Comparison of ENCODE assay signal across 8 cellular contexts in the genomic region with DNA sequence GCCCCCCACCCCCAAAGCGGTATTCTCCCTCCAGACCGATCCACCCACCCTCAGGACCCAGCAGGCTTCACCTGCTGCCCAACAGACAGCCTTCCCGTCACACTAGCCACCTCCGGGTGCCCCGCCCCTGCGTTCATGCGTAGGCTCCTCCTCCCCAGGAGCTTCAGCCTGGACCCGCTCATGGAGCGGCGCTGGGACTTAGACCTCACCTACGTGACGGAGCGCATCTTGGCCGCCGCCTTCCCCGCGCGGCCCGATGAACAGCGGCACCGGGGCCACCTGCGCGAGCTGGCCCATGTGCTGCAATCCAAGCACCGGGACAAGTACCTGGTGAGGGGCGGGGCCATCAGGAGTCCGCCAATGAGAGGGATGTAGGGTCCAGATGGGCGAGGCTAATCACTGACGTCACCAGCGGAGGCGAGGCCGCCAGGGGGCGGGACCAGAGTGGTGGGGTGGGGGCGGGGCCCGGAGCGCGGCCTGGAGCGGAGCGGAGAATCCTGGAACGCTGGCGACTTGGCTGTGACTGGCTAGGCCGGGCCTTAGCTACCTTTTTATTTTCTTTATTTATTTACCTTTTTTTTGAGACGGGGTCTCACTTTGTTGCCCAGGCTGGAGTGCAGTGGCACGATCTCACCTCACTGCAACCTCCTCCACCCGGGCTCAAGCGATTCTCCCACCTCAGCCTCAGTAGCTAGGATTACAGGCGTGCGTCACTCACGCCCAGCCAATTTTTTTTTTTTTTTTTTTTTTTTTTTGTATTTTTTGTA. TPM values are rescaled to one million over a fixed set of nuclear protein-coding genes. Genes with fewer than 3 reads are reported as not detected.
DNase-seq lines count a peak whose midpoint lies in the region; ATAC-seq and TF ChIP-seq lines count a peak whose summit lies in the region.

No MANE protein-coding gene starts in this region.

- peaks cover 9% of the 10 kb centered on the region for H3K4me1 Mint-ChIP-seq in activated T-helper 2 cell treated with anti-CD3 and anti-CD28 coated beads, Interferon-gamma antibody, Interleukin-2, Interleukin-4, amounts not matched to agents 10 μg/mL and 5 μg/mL and 100 μg/mL, durations not matched to agents 14 hours and 24 hours and 36 hours (ENCODE audit: low read depth)
- peaks cover 10 to 18% of the 10 kb centered on the region in 2 donors for H3K4me1 Mint-ChIP-seq in natural killer cell treated with Interleukin-12 subunit alpha and Interleukin-12 subunit beta and Interleukin-15 and Interleukin-18, amount 100 ng/mL, for 72 hours (ENCODE audit: low read depth in 2 of 2)

- peak overlapping the region; percentile 83 for H2AFZ ChIP-seq in PC-3 (ENCODE audit: low read length)

- ATAC-seq in GM21515 (IDR thresholded peaks at IDR 0.05; ENCODE audit: unreplicated experiment) (peak; percentile 88), PC-3 (peak; percentile 59)
- peak; percentile 95 to 96 for ATAC-seq in natural killer cell treated with Interleukin-12 subunit alpha and Interleukin-12 subunit beta and Interleukin-15 and Interleukin-18, amount 100 ng/mL, for 72 hours

- peak overlapping the region; percentile 89 for H3K27ac Mint-ChIP-seq in activated T-helper 2 cell treated with anti-CD3 and anti-CD28 coated beads, Interferon-gamma antibody, Interleukin-2, Interleukin-4, amounts not matched to agents 10 μg/mL and 5 μg/mL and 100 μg/mL, durations not matched to agents 14 hours and 24 hours and 36 hours
- peak overlapping the region; percentile 75 to 89 for H3K27ac Mint-ChIP-seq in natural killer cell treated with Interleukin-12 subunit alpha and Interleukin-12 subunit beta and Interleukin-15 and Interleukin-18, amount 100 ng/mL, for 72 hours

- no peaks in the 10 kb centered on the region for H4K20me1 ChIP-seq in PC-3 (ENCODE audit: low read length)

- H3K4me2 ChIP-seq in PC-3 (ENCODE audit: low read length): peak overlapping the region; percentile 85

- H3K4me3 ChIP-seq in PC-3 (ENCODE audit: low read length): peak overlapping the region; percentile 81
- no peak overlapping the region for H3K4me3 ChIP-seq in fibroblast of pulmonary artery (replicated peaks; ENCODE audit: low read depth, low read length)

- H3K36me3 ChIP-seq in PC-3 (ENCODE audit: low read depth, low read length): no peaks in the 10 kb centered on the region

- BruUV-seq in PC-3 (replicated peaks; lab: Mats Ljungman, UMichigan): no TSS peak

- H3K27me3 ChIP-seq in PC-3 (ENCODE audit: low read length): no peaks in the 10 kb centered on the region

- H3K9me3 ChIP-seq in PC-3 (ENCODE audit: low read length): no peaks in the 10 kb centered on the region

- no peaks in the 10 kb centered on the region for H3K9me3 Mint-ChIP-seq in activated T-helper 2 cell treated with anti-CD3 and anti-CD28 coated beads, Interferon-gamma antibody, Interleukin-2, Interleukin-4, amounts not matched to agents 10 μg/mL and 5 μg/mL and 100 μg/mL, durations not matched to agents 14 hours and 24 hours and 36 hours
- no peaks in the 10 kb centered on the region for H3K9me3 Mint-ChIP-seq in natural killer cell treated with Interleukin-12 subunit alpha and Interleukin-12 subunit beta and Interleukin-15 and Interleukin-18, amount 100 ng/mL, for 72 hours

- H3F3A ChIP-seq in PC-3 (ENCODE audit: low read length, unreplicated experiment): no peaks in the 10 kb centered on the region

- intact Hi-C loops in PC-3 (cut with micrococcal nuclease): no loop called here
- intact Hi-C loops in activated T-helper 2 cell treated with anti-CD3 and anti-CD28 coated beads, Interferon-gamma antibody, Interleukin-2, Interleukin-4, amounts not matched to agents 10 μg/mL and 5 μg/mL and 100 μg/mL, durations not matched to agents 14 hours and 24 hours and 36 hours (cut with micrococcal nuclease): loop anchor here (1.0 kb wide), 2 partner anchors 25 to 48 kb away; partner anchors contain the start of genes EIF4B and SPRYD3

- peak overlapping the region; percentile 97 for H3K4me3 Mint-ChIP-seq in activated T-helper 2 cell treated with anti-CD3 and anti-CD28 coated beads, Interferon-gamma antibody, Interleukin-2, Interleukin-4, amounts not matched to agents 10 μg/mL and 5 μg/mL and 100 μg/mL, durations not matched to agents 14 hours and 24 hours and 36 hours (ENCODE audit: low read depth)
- H3K4me3 Mint-ChIP-seq in natural killer cell treated with Interleukin-12 subunit alpha and Interleukin-12 subunit beta and Interleukin-15 and Interleukin-18, amount 100 ng/mL, for 72 hours: peak overlapping the region; percentile 94

- H3K9ac ChIP-seq in PC-3 (ENCODE audit: low read length): peak overlapping the region; percentile 72

- H3K27ac ChIP-seq in PC-3 (ENCODE audit: low read length): peak overlapping the region; percentile 87

- H3K79me2 ChIP-seq in PC-3 (ENCODE audit: low read length): peaks cover 34% of the 10 kb centered on the region

- H3K27me3 Mint-ChIP-seq in activated T-helper 2 cell treated with anti-CD3 and anti-CD28 coated beads, Interferon-gamma antibody, Interleukin-2, Interleukin-4, amounts not matched to agents 10 μg/mL and 5 μg/mL and 100 μg/mL, durations not matched to agents 14 hours and 24 hours and 36 hours (ENCODE audit: low read depth): no peaks in the 10 kb centered on the region
- H3K27me3 Mint-ChIP-seq in natural killer cell treated with Interleukin-12 subunit alpha and Interleukin-12 subunit beta and Interleukin-15 and Interleukin-18, amount 100 ng/mL, for 72 hours: no peaks in the 10 kb centered on the region

- H3K9me2 ChIP-seq in PC-3 (replicated peaks; ENCODE audit: low read length): no peaks in the 10 kb centered on the region

- no peak for TF ChIP-seq EP300 in Ishikawa (IDR thresholded peaks at IDR 0.05; ENCODE audit: borderline replicate concordance)

- POLR2A ChIA-PET in PC-3 (lab: Charles Lee; ENCODE audit: unreplicated experiment): interaction anchor here (0.7 kb wide), 1 partner anchor 16 kb away, joined by 6 read pairs; no protein-coding TSS in a partner anchor

- no peaks in the 10 kb centered on the region for H3K36me3 Mint-ChIP-seq in activated T-helper 2 cell treated with anti-CD3 and anti-CD28 coated beads, Interferon-gamma antibody, Interleukin-2, Interleukin-4, amounts not matched to agents 10 μg/mL and 5 μg/mL and 100 μg/mL, durations not matched to agents 14 hours and 24 hours and 36 hours (ENCODE audit: low read depth)
- no peaks in the 10 kb centered on the region for H3K36me3 Mint-ChIP-seq in natural killer cell treated with Interleukin-12 subunit alpha and Interleukin-12 subunit beta and Interleukin-15 and Interleukin-18, amount 100 ng/mL, for 72 hours

- TF ChIP-seq CTCF in PC-3 (conservative IDR thresholded peaks at IDR 0.05; ENCODE audit: low read depth, low read length) (no peak), fibroblast of pulmonary artery (IDR thresholded peaks at IDR 0.05; ENCODE audit: low read length, missing control alignments) (no peak)

- DNase-seq in DMS 273 (lab: John Stamatoyannopoulos, UW; ENCODE audit: unreplicated experiment): peak; percentile 95
- peak; percentile 93 for DNase-seq in PC-3
- peak; percentile 88 for DNase-seq in activated T-helper 2 cell treated with anti-CD3 and anti-CD28 coated beads, Interferon-gamma antibody, Interleukin-2, Interleukin-4, amounts not matched to agents 10 μg/mL and 5 μg/mL and 100 μg/mL, durations not matched to agents 14 hours and 24 hours and 36 hours (ENCODE audit: low spot score)
- DNase-seq in fibroblast of pulmonary artery (ENCODE audit: low read depth): peak; percentile 87
- DNase-seq in natural killer cell treated with Interleukin-12 subunit alpha and Interleukin-12 subunit beta and Interleukin-15 and Interleukin-18, amount 100 ng/mL, for 72 hours (ENCODE audit: low spot score): peak; percentile 93
- peak; percentile 89 to 95 (median 92) for DNase-seq in stimulated activated naive CD4-positive, alpha-beta T cell (lab: John Stamatoyannopoulos, UW)

- TF ChIP-seq RAD21 in Ishikawa (IDR thresholded peaks at IDR 0.05; ENCODE audit: low read depth): no peak

- CTCF ChIA-PET in PC-3 (lab: Charles Lee): interaction anchor here (1.1 kb wide), 1 partner anchor 12 kb away, joined by 5 read pairs; no protein-coding TSS in a partner anchor

- H3K4me1 ChIP-seq in PC-3 (ENCODE audit: insufficient read depth, low read length): peaks cover 45% of the 10 kb centered on the region

TF ChIP-seq in Ishikawa, 13 proteins besides CTCF, POLR2A, EP300 and RAD21 (continues in another document):
- TF ChIP-seq NFIC (IDR thresholded peaks at IDR 0.05): peak; percentile 53
- peak; percentile 71 for TF ChIP-seq TCF12 (IDR thresholded peaks at IDR 0.05; ENCODE audit: low read depth)
- TF ChIP-seq CEBPB (IDR thresholded peaks at IDR 0.05): peak; percentile 57; the same call in 1 of the 2 replicates

RNA-seq across cellular contexts. Expression of gene TNS2, which starts 4.4 kb away (rescaled TPM):
- total RNA-seq in PC-3 (2014; rRNA removed): 13.1 and 30.3 TPM in 2 replicates
- total RNA-seq in activated T-helper 2 cell treated with anti-CD3 and anti-CD28 coated beads, Interferon-gamma antibody, Interleukin-2, Interleukin-4, amounts not matched to agents 10 μg/mL and 5 μg/mL and 100 μg/mL, durations not matched to agents 14 hours and 24 hours and 36 hours: 2.1 and 4.7 TPM in 2 replicates
- total RNA-seq in natural killer cell treated with Interleukin-12 subunit alpha and Interleukin-12 subunit beta and Interleukin-15 and Interleukin-18, amount 100 ng/mL, for 72 hours: 1 to 10 TPM; 2.4 to 2.8 TPM

RNA-seq across cellular contexts. Expression of gene SPRYD3, which starts 24.9 kb away (rescaled TPM):
- total RNA-seq in PC-3 (2014; rRNA removed): 18.5 and 24.1 TPM in 2 replicates
- 35.1 and 36.2 TPM in 2 replicates for total RNA-seq in activated T-helper 2 cell treated with anti-CD3 and anti-CD28 coated beads, Interferon-gamma antibody, Interleukin-2, Interleukin-4, amounts not matched to agents 10 μg/mL and 5 μg/mL and 100 μg/mL, durations not matched to agents 14 hours and 24 hours and 36 hours
- total RNA-seq in natural killer cell treated with Interleukin-12 subunit alpha and Interleukin-12 subunit beta and Interleukin-15 and Interleukin-18, amount 100 ng/mL, for 72 hours: 10 to 100 TPM; 56.5 to 60.3 TPM

RNA-seq across cellular contexts. Expression of gene IGFBP6, which starts 43.2 kb away (rescaled TPM):
- 256 and 299 TPM in 2 replicates for total RNA-seq in PC-3 (2014; rRNA removed)
- total RNA-seq in activated T-helper 2 cell treated with anti-CD3 and anti-CD28 coated beads, Interferon-gamma antibody, Interleukin-2, Interleukin-4, amounts not matched to agents 10 μg/mL and 5 μg/mL and 100 μg/mL, durations not matched to agents 14 hours and 24 hours and 36 hours: 0.46 TPM in 1 of 2 replicates, not detected in the other
- total RNA-seq in natural killer cell treated with Interleukin-12 subunit alpha and Interleukin-12 subunit beta and Interleukin-15 and Interleukin-18, amount 100 ng/mL, for 72 hours: not detected

RNA-seq across cellular contexts. Expression of gene EIF4B, which starts 48.0 kb away (rescaled TPM):
- total RNA-seq in PC-3 (2014; rRNA removed): 424 and 434 TPM in 2 replicates
- total RNA-seq in activated T-helper 2 cell treated with anti-CD3 and anti-CD28 coated beads, Interferon-gamma antibody, Interleukin-2, Interleukin-4, amounts not matched to agents 10 μg/mL and 5 μg/mL and 100 μg/mL, durations not matched to agents 14 hours and 24 hours and 36 hours: 474 and 503 TPM in 2 replicates
- 100 to 1,000 TPM; 340 to 372 TPM for total RNA-seq in natural killer cell treated with Interleukin-12 subunit alpha and Interleukin-12 subunit beta and Interleukin-15 and Interleukin-18, amount 100 ng/mL, for 72 hours

RNA-seq across cellular contexts. Expression of gene SOAT2, which starts 49.0 kb away (rescaled TPM):
- 0.07 and 0.86 TPM in 2 replicates for total RNA-seq in PC-3 (2014; rRNA removed)
- total RNA-seq in activated T-helper 2 cell treated with anti-CD3 and anti-CD28 coated beads, Interferon-gamma antibody, Interleukin-2, Interleukin-4, amounts not matched to agents 10 μg/mL and 5 μg/mL and 100 μg/mL, durations not matched to agents 14 hours and 24 hours and 36 hours: not detected in 2 replicates
- total RNA-seq in natural killer cell treated with Interleukin-12 subunit alpha and Interleukin-12 subunit beta and Interleukin-15 and Interleukin-18, amount 100 ng/mL, for 72 hours: under 1 TPM in 1 of 2 donors, not detected in 1; 0.26 TPM

Comparison
In these comparisons a context has a peak if more than half of its experiments do, and no peak if none do; other contexts are left out.
1. RNA of gene IGFBP6, which starts 43.2 kb away (total RNA-seq): 256 to 299 TPM in PC-3; 0.46 TPM in activated T-helper 2 cell treated with anti-CD3 and anti-CD28 coated beads, Interferon-gamma antibody, Interleukin-2, Interleukin-4, amounts not matched to agents 10 μg/mL and 5 μg/mL and 100 μg/mL, durations not matched to agents 14 hours and 24 hours and 36 hours and not detected in natural killer cell treated with Interleukin-12 subunit alpha and Interleukin-12 subunit beta and Interleukin-15 and Interleukin-18, amount 100 ng/mL, for 72 hours; every median in the first group is over 100 times any median in the second.
2. Peak in every context shown above with its lines, with median percentiles within 50 percentile points of each other: DNase-seq and ATAC-seq.